In genomic region chr18:71405142-71405806, GRCh38 we compare ENCODE assay signal across 32 cellular contexts.
"Had no signal": no experiment of that assay in that cellular context is flagged by ENCODE, and none has a peak within 500 bp of the region (broad histone marks: within the 10 kb centered on the region; RNA-seq: fewer than 3 reads in every experiment).

No MANE protein-coding gene starts in this region.

- ATAC-seq: activated CD8-positive, alpha-beta T cell treated with anti-CD3 and anti-CD28 coated beads for 36 hours; activated naive CD8-positive, alpha-beta T cell treated with anti-CD3 and anti-CD28 coated beads, Interleukin-2, amount 50 U/mL, for 24 hours; activated T-cell treated with anti-CD3 and anti-CD28 coated beads, Interleukin-2, amount 50 U/mL, for 4 hours; activated T-helper 17 cell treated with anti-CD3 and anti-CD28 coated beads, Interleukin-2, amount 50 U/mL, for 72 hours; effector memory CD8-positive, alpha-beta T cell; gastroesophageal sphincter; left lobe of liver; lower lobe of right lung; naive thymus-derived CD8-positive, alpha-beta T cell; stimulated activated memory B cell treated with anti-CD40 and anti-IgM and Interleukin-4, amounts not matched to agents 10 μg/mL and 1 μg/mL and 100 μg/mL, for 72 hours; stimulated activated naive CD8-positive, alpha-beta T cell treated with anti-CD3 and anti-CD28 coated beads, Interleukin-15, amount 100 ng/mL, for 72 hours had no signal

- H3K27me3 ChIP-seq: gastroesophageal sphincter, neutrophil, sigmoid colon, thyroid gland, upper lobe of left lung, vagina had no signal

- H3K9me3 Mint-ChIP-seq: activated B cell treated with CpG ODN at 0.5 μM for 24 hours; activated naive CD4-positive, alpha-beta T cell treated with anti-CD3 and anti-CD28 coated beads, Interleukin-2, amount 50 U/mL, for 24 hours; activated naive CD8-positive, alpha-beta T cell treated with anti-CD3 and anti-CD28 coated beads, Interleukin-2, amount 50 U/mL, for 24 hours; activated T-helper 17 cell treated with anti-CD3 and anti-CD28 coated beads, Interleukin-2, amount 50 U/mL, for 72 hours; stimulated activated naive CD8-positive, alpha-beta T cell treated with anti-CD3 and anti-CD28 coated beads, Interleukin-15, amount 100 ng/mL, for 72 hours; T-helper 2 cell treated with Interferon-gamma antibody and Interleukin-4, amounts not matched to agents 5 μg/mL and 100 μg/mL, for 36 hours had no signal

- H3K4me1 ChIP-seq: gastroesophageal sphincter, lower lobe of right lung, sigmoid colon, thyroid gland, upper lobe of left lung, vagina had no signal

- H3K36me3 Mint-ChIP-seq: activated naive CD4-positive, alpha-beta T cell treated with anti-CD3 and anti-CD28 coated beads, Interleukin-2, amount 50 U/mL, for 24 hours; naive thymus-derived CD8-positive, alpha-beta T cell; stimulated activated memory B cell treated with anti-CD40 and anti-IgM and Interleukin-4, amounts not matched to agents 10 μg/mL and 1 μg/mL and 100 μg/mL, for 72 hours had no signal

- H3K4me1 Mint-ChIP-seq: activated B cell treated with CpG ODN at 0.5 μM for 24 hours; activated naive CD4-positive, alpha-beta T cell treated with anti-CD3 and anti-CD28 coated beads, Interleukin-2, amount 50 U/mL, for 24 hours; activated naive CD8-positive, alpha-beta T cell treated with anti-CD3 and anti-CD28 coated beads, Interleukin-2, amount 50 U/mL, for 24 hours; activated T-helper 17 cell treated with anti-CD3 and anti-CD28 coated beads, Interleukin-2, amount 50 U/mL, for 72 hours; naive thymus-derived CD8-positive, alpha-beta T cell; stimulated activated memory B cell treated with anti-CD40 and anti-IgM and Interleukin-4, amounts not matched to agents 10 μg/mL and 1 μg/mL and 100 μg/mL, for 72 hours; stimulated activated naive CD8-positive, alpha-beta T cell treated with anti-CD3 and anti-CD28 coated beads, Interleukin-15, amount 100 ng/mL, for 72 hours had no signal

- H3K27ac Mint-ChIP-seq: activated B cell treated with CpG ODN at 0.5 μM for 24 hours; activated CD8-positive, alpha-beta T cell treated with anti-CD3 and anti-CD28 coated beads for 36 hours; activated naive CD4-positive, alpha-beta T cell treated with anti-CD3 and anti-CD28 coated beads, Interleukin-2, amount 50 U/mL, for 24 hours; activated naive CD8-positive, alpha-beta T cell treated with anti-CD3 and anti-CD28 coated beads, Interleukin-2, amount 50 U/mL, for 24 hours; activated T-helper 17 cell treated with anti-CD3 and anti-CD28 coated beads, Interleukin-2, amount 50 U/mL, for 72 hours; effector memory CD8-positive, alpha-beta T cell; naive thymus-derived CD8-positive, alpha-beta T cell; stimulated activated memory B cell treated with anti-CD40 and anti-IgM and Interleukin-4, amounts not matched to agents 10 μg/mL and 1 μg/mL and 100 μg/mL, for 72 hours; T-helper 2 cell treated with Interferon-gamma antibody and Interleukin-4, amounts not matched to agents 5 μg/mL and 100 μg/mL, for 36 hours had no signal

- H3K4me3 ChIP-seq: gastroesophageal sphincter, lower lobe of right lung, sigmoid colon, smooth muscle cell, thyroid gland, upper lobe of left lung, vagina had no signal

- H3K4me3 Mint-ChIP-seq: activated B cell treated with CpG ODN at 0.5 μM for 24 hours; activated CD8-positive, alpha-beta T cell treated with anti-CD3 and anti-CD28 coated beads for 36 hours; activated naive CD4-positive, alpha-beta T cell treated with anti-CD3 and anti-CD28 coated beads, Interleukin-2, amount 50 U/mL, for 24 hours; activated naive CD8-positive, alpha-beta T cell treated with anti-CD3 and anti-CD28 coated beads, Interleukin-2, amount 50 U/mL, for 24 hours; activated T-cell treated with anti-CD3 and anti-CD28 coated beads, Interleukin-2, amount 50 U/mL, for 4 hours; activated T-helper 17 cell treated with anti-CD3 and anti-CD28 coated beads, Interleukin-2, amount 50 U/mL, for 72 hours; effector memory CD8-positive, alpha-beta T cell; naive thymus-derived CD8-positive, alpha-beta T cell; stimulated activated memory B cell treated with anti-CD40 and anti-IgM and Interleukin-4, amounts not matched to agents 10 μg/mL and 1 μg/mL and 100 μg/mL, for 72 hours; stimulated activated naive CD8-positive, alpha-beta T cell treated with anti-CD3 and anti-CD28 coated beads, Interleukin-15, amount 100 ng/mL, for 72 hours; T-helper 2 cell treated with Interferon-gamma antibody and Interleukin-4, amounts not matched to agents 5 μg/mL and 100 μg/mL, for 36 hours had no signal

- H3K4me2 ChIP-seq: smooth muscle cell had no signal

- H3K9me3 ChIP-seq: gastroesophageal sphincter, lower lobe of right lung, neutrophil, sigmoid colon, thyroid gland, upper lobe of left lung, vagina had no signal

- H3K27me3 Mint-ChIP-seq: activated B cell treated with CpG ODN at 0.5 μM for 24 hours; activated CD8-positive, alpha-beta T cell treated with anti-CD3 and anti-CD28 coated beads for 36 hours; activated naive CD4-positive, alpha-beta T cell treated with anti-CD3 and anti-CD28 coated beads, Interleukin-2, amount 50 U/mL, for 24 hours; activated naive CD8-positive, alpha-beta T cell treated with anti-CD3 and anti-CD28 coated beads, Interleukin-2, amount 50 U/mL, for 24 hours; activated T-helper 17 cell treated with anti-CD3 and anti-CD28 coated beads, Interleukin-2, amount 50 U/mL, for 72 hours; effector memory CD8-positive, alpha-beta T cell; stimulated activated memory B cell treated with anti-CD40 and anti-IgM and Interleukin-4, amounts not matched to agents 10 μg/mL and 1 μg/mL and 100 μg/mL, for 72 hours; stimulated activated naive CD8-positive, alpha-beta T cell treated with anti-CD3 and anti-CD28 coated beads, Interleukin-15, amount 100 ng/mL, for 72 hours had no signal

- H3K27ac ChIP-seq: gastroesophageal sphincter, lower lobe of right lung, neutrophil, sigmoid colon, thyroid gland, upper lobe of left lung, vagina had no signal

- DNase-seq: activated B cell treated with CpG ODN at 0.5 μM for 24 hours; activated CD4-positive, alpha-beta T cell treated with anti-CD3 and anti-CD28 coated beads, Interleukin-2, amount 50 U/mL, for 1 hour; activated CD8-positive, alpha-beta T cell treated with anti-CD3 and anti-CD28 coated beads for 36 hours; activated naive CD8-positive, alpha-beta T cell treated with anti-CD3 and anti-CD28 coated beads, Interleukin-2, amount 50 U/mL, for 24 hours; activated T-cell treated with anti-CD3 and anti-CD28 coated beads, Interleukin-2, amount 50 U/mL, for 4 hours; amygdala; caudate nucleus; cortex of kidney; effector memory CD8-positive, alpha-beta T cell; erythroblast; head of caudate nucleus; hippocampal formation; lower lobe of right lung; mesenchymal stem cell; naive thymus-derived CD8-positive, alpha-beta T cell; sigmoid colon; stimulated activated CD4-positive, alpha-beta T cell treated with anti-CD3 and anti-CD28 coated beads, Interleukin-1b, Interleukin-23, amount 100 ng/mL, for 48 hours; stimulated activated CD4-positive, alpha-beta T cell treated with anti-CD3 and anti-CD28 coated beads, Interleukin-4, amount 100 ng/mL, for 4 hours; stimulated activated CD8-positive, alpha-beta memory T cell treated with anti-CD3 and anti-CD28 coated beads, Interleukin-4, amount 100 ng/mL, for 48 hours; stimulated activated naive CD8-positive, alpha-beta T cell treated with anti-CD3 and anti-CD28 coated beads, Interleukin-15, amount 100 ng/mL, for 72 hours; substantia nigra; thyroid gland; upper lobe of left lung had no signal

- H3K36me3 ChIP-seq: gastroesophageal sphincter, lower lobe of right lung, neutrophil, sigmoid colon, thyroid gland, upper lobe of left lung, vagina had no signal
